ENCODE assay signal across 9 cellular contexts in genomic region chr12:124629117-124629516, GRCh38.
"Had no signal": no experiment of that assay in that cellular context is flagged by ENCODE, and none has a peak within 500 bp of the region (broad histone marks: within the 10 kb centered on the region; RNA-seq: fewer than 3 reads in every experiment).

No MANE protein-coding gene starts in this region.

- H3K4me3 ChIP-seq: GM23338 had no signal

- H3K4me2 ChIP-seq: GM23338, KMS-11 had no signal

- ATAC-seq: GM23338 had no signal

- H3K27ac ChIP-seq: HL-60, KMS-11 had no signal

- FAIRE-seq: H1, H54 had no signal

- H2AFZ ChIP-seq: GM23338 had no signal

- H3K9ac ChIP-seq: KMS-11 had no signal

- DNase-seq: H9, HCEC 1CT, IMR-90, KBM-7 had no signal
